ENCODE assay signal across 10 cellular contexts in the genomic region with DNA sequence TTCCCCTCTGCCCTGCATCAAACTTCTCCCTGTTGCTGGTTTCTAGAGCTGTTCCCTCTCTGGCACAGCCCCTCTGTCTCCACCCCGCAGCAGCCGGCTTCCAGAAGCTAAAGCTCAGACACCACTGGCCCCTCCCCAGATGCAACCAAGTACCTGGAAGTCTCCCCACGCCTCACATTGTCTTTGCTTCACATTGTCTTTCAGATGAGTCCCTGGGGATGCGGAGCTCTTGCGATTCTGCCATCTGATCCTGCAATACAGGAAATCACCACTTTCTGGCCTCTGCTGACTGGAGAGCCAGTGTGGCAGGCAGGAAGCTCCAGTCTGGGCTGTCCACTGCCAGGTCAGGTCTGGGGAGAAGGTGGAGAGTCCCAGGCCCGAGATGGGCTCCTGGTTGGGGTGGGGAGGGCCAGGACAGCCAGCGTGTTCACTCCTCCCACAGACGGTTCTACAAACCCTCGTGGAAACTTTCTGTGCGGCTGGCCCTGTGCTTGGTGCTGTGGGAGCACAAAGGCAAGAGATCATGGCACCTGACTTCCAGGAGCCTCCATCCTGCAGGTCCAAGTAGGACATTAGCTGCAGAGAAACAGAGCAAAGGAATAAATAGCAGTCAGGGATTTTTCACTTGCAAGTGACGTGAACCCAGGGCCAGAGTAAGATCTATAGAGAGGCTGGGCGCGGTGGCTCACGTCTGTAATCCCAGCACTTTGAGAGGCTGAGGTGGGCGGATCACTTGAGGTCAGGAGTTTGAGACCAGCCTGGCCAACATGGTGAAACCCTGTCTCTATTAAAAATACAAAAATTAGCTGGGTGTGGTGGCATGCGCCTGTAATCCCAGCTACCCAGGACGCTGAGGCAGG. TPM values are rescaled to one million over a fixed set of nuclear protein-coding genes. Genes with fewer than 3 reads are reported as not detected.
DNase-seq lines count a peak whose midpoint lies in the region; ATAC-seq and TF ChIP-seq lines count a peak whose summit lies in the region.
"Had no signal": no experiment of that assay in that cellular context is flagged by ENCODE, and none has a peak within 500 bp of the region (broad histone marks: within the 10 kb centered on the region; RNA-seq: fewer than 3 reads in every experiment).

No MANE protein-coding gene starts in this region.

- H3K9me3 ChIP-seq in left ventricle myocardium inferior (replicated peaks), result no peaks in the 10 kb centered on the region
- H3K9me3 ChIP-seq in NT2/D1 (ENCODE audit: insufficient read depth, low read length), result peaks cover 9% of the 10 kb centered on the region; the same call in 1 of the 2 replicates
- H3K9me3 ChIP-seq in vagina, result no peaks in the 10 kb centered on the region

- no peak for DNase-seq in left ventricle myocardium inferior
- DNase-seq in cardiac septum (ENCODE audit: low spot score), result no peak
- DNase-seq in NT2/D1 (ENCODE audit: low read depth, low spot score), result peak; percentile 92
- DNase-seq in iPS DF 4.7 (ENCODE audit: extremely low read depth, low spot score), result peak; percentile 93
- DNase-seq in vagina (ENCODE audit: extremely low spot score in 2 of 2), result peak; percentile 83 to 94
- no peak for DNase-seq in caudate nucleus (lab: John Stamatoyannopoulos, UW)
- no peak for DNase-seq in T1000 (lab: John Stamatoyannopoulos, UW)
- DNase-seq: CD4-positive, alpha-beta memory T cell had no signal

- H3K9ac ChIP-seq in NT2/D1 (ENCODE audit: insufficient read length, low read depth), result peak overlapping the region; percentile 45

- H3K27me3 ChIP-seq in left ventricle myocardium inferior (ENCODE audit: low read depth) (no peaks in the 10 kb centered on the region), NT2/D1 (ENCODE audit: insufficient read depth, insufficient read length) (no peaks in the 10 kb centered on the region), vagina (no peaks in the 10 kb centered on the region)
- H3K27me3 ChIP-seq: cardiac muscle cell had no signal

- H3K36me3 ChIP-seq in left ventricle myocardium inferior (no peaks in the 10 kb centered on the region), NT2/D1 (ENCODE audit: insufficient read depth, insufficient read length, low read length) (no peaks in the 10 kb centered on the region), vagina (no peaks in the 10 kb centered on the region)
- H3K36me3 ChIP-seq: cardiac muscle cell had no signal

- TF ChIP-seq POLR2A in vagina (IDR thresholded peaks at IDR 0.05), result no peak

- H3K4me3 ChIP-seq in left ventricle myocardium inferior, result no peak overlapping the region
- H3K4me3 ChIP-seq in NT2/D1 (ENCODE audit: insufficient read length, low read depth), result no peak overlapping the region
- no peak overlapping the region for H3K4me3 ChIP-seq in vagina
- H3K4me3 ChIP-seq: cardiac muscle cell had no signal

- H3K27ac ChIP-seq in left ventricle myocardium inferior (replicated peaks), result peak overlapping the region; percentile 40
- no peak overlapping the region for H3K27ac ChIP-seq in vagina
- no peak overlapping the region for H3K27ac ChIP-seq in caudate nucleus (ENCODE audit: low read depth, low read length)
- H3K27ac ChIP-seq: cardiac muscle cell had no signal

- intact Hi-C loops in left ventricle myocardium inferior (cut with micrococcal nuclease) (no loop called here), cardiac septum (cut with DNase I) (no loop called here), vagina (cut with DNase I) (no loop called here)

- H3K4me1 ChIP-seq in left ventricle myocardium inferior, result peaks cover 14% of the 10 kb centered on the region
- H3K4me1 ChIP-seq in NT2/D1 (ENCODE audit: insufficient read depth, insufficient read length), result peaks cover 12% of the 10 kb centered on the region
- no peaks in the 10 kb centered on the region for H3K4me1 ChIP-seq in vagina

- no peak for TF ChIP-seq CTCF in left ventricle myocardium inferior (IDR thresholded peaks at IDR 0.05; ENCODE audit: borderline replicate concordance)
- TF ChIP-seq CTCF in vagina (IDR thresholded peaks at IDR 0.05), result no peak

- no peak for ATAC-seq in GM21723 (IDR thresholded peaks at IDR 0.05; ENCODE audit: unreplicated experiment)

RNA-seq across cellular contexts. Expression of gene MAP3K14, which starts 47.9 kb away (rescaled TPM):
- 14.8 TPM for total RNA-seq in left ventricle myocardium inferior
- total RNA-seq in cardiac septum, result 14.6 TPM
- total RNA-seq in vagina, result 9.8 TPM

Comparison
In these comparisons a context has a peak if more than half of its experiments do, and no peak if none do; other contexts are left out.
1. DNase-seq: peak in NT2/D1 (single experiment), iPS DF 4.7 (single experiment) and vagina (2 of 2); none in left ventricle myocardium inferior (single experiment), cardiac septum (single experiment), caudate nucleus (0 of 61) and T1000 (single experiment).